In genomic region chr1:32500387-32501209, GRCh38 we compare ENCODE assay signal across 8 cellular contexts.
DNase-seq lines count a peak whose midpoint lies in the region; ATAC-seq and TF ChIP-seq lines count a peak whose summit lies in the region.

No MANE protein-coding gene starts in this region.

- H3K4me2 ChIP-seq in MM.1S (ENCODE audit: low read depth, low read length): peak overlapping the region; percentile 90

- no peaks in the 10 kb centered on the region for H3K9me3 ChIP-seq in MM.1S (replicated peaks; ENCODE audit: insufficient read depth, low read length)

- H3K27me3 ChIP-seq in MM.1S (replicated peaks; ENCODE audit: insufficient read depth, low read length): no peaks in the 10 kb centered on the region

- H3K4me3 ChIP-seq in AG10803 (ENCODE audit: low read length) (peak overlapping the region; percentile 54), MM.1S (ENCODE audit: low read length) (peak overlapping the region; percentile 63), skin epidermis (peak overlapping the region; percentile 58 to 87 (median 71))

- H3K79me2 ChIP-seq in MM.1S (ENCODE audit: low read length): no peaks in the 10 kb centered on the region

- H3K27ac ChIP-seq in MM.1S (ENCODE audit: low read length): no peak overlapping the region
- peak overlapping the region; percentile 72 to 95 (median 89) for H3K27ac ChIP-seq in skin epidermis

- peak; percentile 60 for DNase-seq in AG10803 (ENCODE audit: low read depth)
- peak; percentile 63 for DNase-seq in MM.1S
- peak; percentile 82 for DNase-seq in SKM-1 treated with dmso at 0.1 percent for 144 hours (lab: John Stamatoyannopoulos, UW; ENCODE audit: unreplicated experiment)
- DNase-seq in cerebellar cortex (ENCODE audit: low spot score): peak; percentile 50
- DNase-seq in islet precursor cell: peak; percentile 84

- peaks cover 3% of the 10 kb centered on the region; the same call in 1 of the 2 replicates for H3K4me1 ChIP-seq in MM.1S (ENCODE audit: low read length)

- no peaks in the 10 kb centered on the region for H3F3A ChIP-seq in MM.1S (ENCODE audit: insufficient read depth, low read length)

- H2AFZ ChIP-seq in MM.1S (ENCODE audit: low read length): peak overlapping the region; percentile 86

- ATAC-seq in GM18511 (IDR thresholded peaks at IDR 0.05; ENCODE audit: unreplicated experiment) (peak; percentile 59), GM18858 (IDR thresholded peaks at IDR 0.05; ENCODE audit: unreplicated experiment) (no peak)

- no peaks in the 10 kb centered on the region for H3K9me2 ChIP-seq in MM.1S (replicated peaks; ENCODE audit: insufficient read depth, low read length)

- TF ChIP-seq CTCF in AG10803 (conservative IDR thresholded peaks at IDR 0.05; ENCODE audit: low read length) (0 out of 2 replicates have a peak, but pooled peaks have one; percentile 9), MM.1S (IDR thresholded peaks at IDR 0.05; ENCODE audit: low read length) (no peak)

- H3K9ac ChIP-seq in MM.1S (ENCODE audit: low read length): peak overlapping the region; percentile 47

- H3K36me3 ChIP-seq in MM.1S (replicated peaks; ENCODE audit: insufficient read depth, low read length): no peaks in the 10 kb centered on the region

- H4K20me1 ChIP-seq in MM.1S (ENCODE audit: insufficient read depth, low read length): no peaks in the 10 kb centered on the region
